Comparison of ENCODE assay signal across 2 cellular contexts in the genomic region with DNA sequence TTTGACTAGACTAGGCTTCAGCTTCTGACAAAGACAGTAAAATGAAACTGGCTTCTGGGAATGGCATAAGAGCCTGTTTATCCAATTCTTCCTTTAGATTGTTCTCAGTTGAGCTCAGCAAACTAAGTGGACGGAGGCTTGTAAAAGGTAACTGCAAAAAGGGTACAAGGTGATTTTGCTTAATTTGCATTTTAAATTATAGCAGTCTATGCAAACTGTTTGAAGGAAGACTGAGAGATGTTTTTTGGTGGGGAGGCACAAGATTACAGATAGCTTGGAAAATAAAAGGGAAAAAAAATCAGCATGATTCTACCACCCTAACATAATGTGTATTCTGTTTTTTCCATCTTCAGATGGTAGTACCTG.
TF ChIP-seq lines count a peak whose summit lies in the region.

No MANE protein-coding gene starts in this region.

TF ChIP-seq in SK-N-SH, 30 proteins besides CTCF, POLR2A, EP300 and RAD21 (continued from another document):
- TF ChIP-seq FOXJ3 (CRISPR knock-in tag; IDR thresholded peaks at IDR 0.05) (no peak), FOXM1 (IDR thresholded peaks at IDR 0.05; ENCODE audit: low read depth) (no peak)

TF ChIP-seq in SK-N-SH treated with all-trans-retinoic acid at 6 μM for 48 hours, 23 proteins besides CTCF, POLR2A, EP300 and RAD21:
- TF ChIP-seq, protein P1, sequence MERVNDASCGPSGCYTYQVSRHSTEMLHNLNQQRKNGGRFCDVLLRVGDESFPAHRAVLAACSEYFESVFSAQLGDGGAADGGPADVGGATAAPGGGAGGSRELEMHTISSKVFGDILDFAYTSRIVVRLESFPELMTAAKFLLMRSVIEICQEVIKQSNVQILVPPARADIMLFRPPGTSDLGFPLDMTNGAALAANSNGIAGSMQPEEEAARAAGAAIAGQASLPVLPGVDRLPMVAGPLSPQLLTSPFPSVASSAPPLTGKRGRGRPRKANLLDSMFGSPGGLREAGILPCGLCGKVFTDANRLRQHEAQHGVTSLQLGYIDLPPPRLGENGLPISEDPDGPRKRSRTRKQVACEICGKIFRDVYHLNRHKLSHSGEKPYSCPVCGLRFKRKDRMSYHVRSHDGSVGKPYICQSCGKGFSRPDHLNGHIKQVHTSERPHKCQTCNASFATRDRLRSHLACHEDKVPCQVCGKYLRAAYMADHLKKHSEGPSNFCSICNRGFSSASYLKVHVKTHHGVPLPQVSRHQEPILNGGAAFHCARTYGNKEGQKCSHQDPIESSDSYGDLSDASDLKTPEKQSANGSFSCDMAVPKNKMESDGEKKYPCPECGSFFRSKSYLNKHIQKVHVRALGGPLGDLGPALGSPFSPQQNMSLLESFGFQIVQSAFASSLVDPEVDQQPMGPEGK (CRISPR knock-in tag; IDR thresholded peaks at IDR 0.05; ENCODE audit: borderline replicate concordance), result no peak
- no peak for TF ChIP-seq BACH2 (CRISPR knock-in tag; IDR thresholded peaks at IDR 0.05; ENCODE audit: borderline replicate concordance)
- TF ChIP-seq ARNTL (CRISPR knock-in tag; IDR thresholded peaks at IDR 0.05; ENCODE audit: borderline replicate concordance, low read depth), result no peak
- TF ChIP-seq, protein P2, sequence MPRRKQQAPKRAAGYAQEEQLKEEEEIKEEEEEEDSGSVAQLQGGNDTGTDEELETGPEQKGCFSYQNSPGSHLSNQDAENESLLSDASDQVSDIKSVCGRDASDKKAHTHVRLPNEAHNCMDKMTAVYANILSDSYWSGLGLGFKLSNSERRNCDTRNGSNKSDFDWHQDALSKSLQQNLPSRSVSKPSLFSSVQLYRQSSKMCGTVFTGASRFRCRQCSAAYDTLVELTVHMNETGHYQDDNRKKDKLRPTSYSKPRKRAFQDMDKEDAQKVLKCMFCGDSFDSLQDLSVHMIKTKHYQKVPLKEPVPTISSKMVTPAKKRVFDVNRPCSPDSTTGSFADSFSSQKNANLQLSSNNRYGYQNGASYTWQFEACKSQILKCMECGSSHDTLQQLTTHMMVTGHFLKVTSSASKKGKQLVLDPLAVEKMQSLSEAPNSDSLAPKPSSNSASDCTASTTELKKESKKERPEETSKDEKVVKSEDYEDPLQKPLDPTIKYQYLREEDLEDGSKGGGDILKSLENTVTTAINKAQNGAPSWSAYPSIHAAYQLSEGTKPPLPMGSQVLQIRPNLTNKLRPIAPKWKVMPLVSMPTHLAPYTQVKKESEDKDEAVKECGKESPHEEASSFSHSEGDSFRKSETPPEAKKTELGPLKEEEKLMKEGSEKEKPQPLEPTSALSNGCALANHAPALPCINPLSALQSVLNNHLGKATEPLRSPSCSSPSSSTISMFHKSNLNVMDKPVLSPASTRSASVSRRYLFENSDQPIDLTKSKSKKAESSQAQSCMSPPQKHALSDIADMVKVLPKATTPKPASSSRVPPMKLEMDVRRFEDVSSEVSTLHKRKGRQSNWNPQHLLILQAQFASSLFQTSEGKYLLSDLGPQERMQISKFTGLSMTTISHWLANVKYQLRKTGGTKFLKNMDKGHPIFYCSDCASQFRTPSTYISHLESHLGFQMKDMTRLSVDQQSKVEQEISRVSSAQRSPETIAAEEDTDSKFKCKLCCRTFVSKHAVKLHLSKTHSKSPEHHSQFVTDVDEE (CRISPR knock-in tag; IDR thresholded peaks at IDR 0.05), result no peak
- TF ChIP-seq, protein P3, sequence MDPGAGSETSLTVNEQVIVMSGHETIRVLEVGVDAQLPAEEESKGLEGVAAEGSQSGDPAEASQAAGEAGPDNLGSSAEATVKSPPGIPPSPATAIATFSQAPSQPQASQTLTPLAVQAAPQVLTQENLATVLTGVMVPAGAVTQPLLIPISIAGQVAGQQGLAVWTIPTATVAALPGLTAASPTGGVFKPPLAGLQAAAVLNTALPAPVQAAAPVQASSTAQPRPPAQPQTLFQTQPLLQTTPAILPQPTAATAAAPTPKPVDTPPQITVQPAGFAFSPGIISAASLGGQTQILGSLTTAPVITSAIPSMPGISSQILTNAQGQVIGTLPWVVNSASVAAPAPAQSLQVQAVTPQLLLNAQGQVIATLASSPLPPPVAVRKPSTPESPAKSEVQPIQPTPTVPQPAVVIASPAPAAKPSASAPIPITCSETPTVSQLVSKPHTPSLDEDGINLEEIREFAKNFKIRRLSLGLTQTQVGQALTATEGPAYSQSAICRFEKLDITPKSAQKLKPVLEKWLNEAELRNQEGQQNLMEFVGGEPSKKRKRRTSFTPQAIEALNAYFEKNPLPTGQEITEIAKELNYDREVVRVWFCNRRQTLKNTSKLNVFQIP (CRISPR knock-in tag; IDR thresholded peaks at IDR 0.05; ENCODE audit: borderline replicate concordance, low read depth), result no peak
- TF ChIP-seq, protein P4, sequence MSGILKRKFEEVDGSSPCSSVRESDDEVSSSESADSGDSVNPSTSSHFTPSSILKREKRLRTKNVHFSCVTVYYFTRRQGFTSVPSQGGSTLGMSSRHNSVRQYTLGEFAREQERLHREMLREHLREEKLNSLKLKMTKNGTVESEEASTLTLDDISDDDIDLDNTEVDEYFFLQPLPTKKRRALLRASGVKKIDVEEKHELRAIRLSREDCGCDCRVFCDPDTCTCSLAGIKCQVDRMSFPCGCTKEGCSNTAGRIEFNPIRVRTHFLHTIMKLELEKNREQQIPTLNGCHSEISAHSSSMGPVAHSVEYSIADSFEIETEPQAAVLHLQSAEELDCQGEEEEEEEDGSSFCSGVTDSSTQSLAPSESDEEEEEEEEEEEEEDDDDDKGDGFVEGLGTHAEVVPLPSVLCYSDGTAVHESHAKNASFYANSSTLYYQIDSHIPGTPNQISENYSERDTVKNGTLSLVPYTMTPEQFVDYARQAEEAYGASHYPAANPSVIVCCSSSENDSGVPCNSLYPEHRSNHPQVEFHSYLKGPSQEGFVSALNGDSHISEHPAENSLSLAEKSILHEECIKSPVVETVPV (CRISPR knock-in tag; IDR thresholded peaks at IDR 0.05), result no peak
- no peak for TF ChIP-seq ESRRG (CRISPR knock-in tag; IDR thresholded peaks at IDR 0.05)
- no peak for TF ChIP-seq ZFP30 (CRISPR knock-in tag; IDR thresholded peaks at IDR 0.05)
- TF ChIP-seq, protein P5, sequence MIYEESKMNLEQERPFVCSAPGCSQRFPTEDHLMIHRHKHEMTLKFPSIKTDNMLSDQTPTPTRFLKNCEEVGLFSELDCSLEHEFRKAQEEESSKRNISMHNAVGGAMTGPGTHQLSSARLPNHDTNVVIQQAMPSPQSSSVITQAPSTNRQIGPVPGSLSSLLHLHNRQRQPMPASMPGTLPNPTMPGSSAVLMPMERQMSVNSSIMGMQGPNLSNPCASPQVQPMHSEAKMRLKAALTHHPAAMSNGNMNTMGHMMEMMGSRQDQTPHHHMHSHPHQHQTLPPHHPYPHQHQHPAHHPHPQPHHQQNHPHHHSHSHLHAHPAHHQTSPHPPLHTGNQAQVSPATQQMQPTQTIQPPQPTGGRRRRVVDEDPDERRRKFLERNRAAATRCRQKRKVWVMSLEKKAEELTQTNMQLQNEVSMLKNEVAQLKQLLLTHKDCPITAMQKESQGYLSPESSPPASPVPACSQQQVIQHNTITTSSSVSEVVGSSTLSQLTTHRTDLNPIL (CRISPR knock-in tag; IDR thresholded peaks at IDR 0.05; ENCODE audit: low read depth), result no peak
- no peak for TF ChIP-seq TCF4 (CRISPR knock-in tag; IDR thresholded peaks at IDR 0.05; ENCODE audit: borderline replicate concordance)
- TF ChIP-seq SNAI2 (CRISPR knock-in tag; IDR thresholded peaks at IDR 0.05), result no peak
- no peak for TF ChIP-seq TOX (CRISPR knock-in tag; IDR thresholded peaks at IDR 0.05; ENCODE audit: borderline replicate concordance)
